Comparison of ENCODE assay signal across 12 cellular contexts in the genomic region with DNA sequence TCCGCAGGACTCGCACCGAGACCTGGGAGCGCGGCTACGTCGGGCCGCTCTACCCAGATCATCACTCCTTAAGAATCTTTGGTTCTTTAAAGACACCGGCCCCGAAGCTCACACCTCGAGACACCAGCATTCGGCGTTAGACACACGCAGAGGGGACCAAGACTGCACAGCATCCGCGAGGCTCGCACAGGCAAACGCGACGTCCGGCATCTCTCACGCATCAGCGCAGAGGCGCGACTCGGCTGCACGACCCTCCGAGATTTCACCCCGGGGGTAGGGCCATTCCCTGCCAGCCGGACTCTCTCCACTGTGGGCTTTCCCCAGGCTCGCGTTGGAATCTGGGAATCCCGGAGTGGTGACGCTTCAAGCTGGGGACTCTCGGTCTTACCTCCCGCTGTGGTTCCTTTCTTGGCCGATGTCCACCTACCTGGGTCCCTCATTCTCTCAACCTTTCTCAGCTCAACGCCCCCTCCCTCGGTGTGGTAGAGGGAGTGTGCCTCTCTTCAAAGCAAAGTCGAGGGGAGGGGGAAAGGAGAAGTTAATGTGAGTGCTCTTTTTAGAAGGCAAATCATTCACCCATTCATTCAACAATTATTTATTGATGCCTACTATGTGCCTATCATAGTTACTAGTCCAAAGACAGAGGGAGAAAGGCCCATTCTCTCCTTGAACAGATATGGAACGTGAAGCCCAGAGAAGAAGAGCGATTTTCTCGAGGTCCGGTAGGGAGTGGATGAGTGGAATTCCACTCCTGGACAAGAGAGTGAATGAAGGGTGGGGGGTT. TPM values are rescaled to one million over a fixed set of nuclear protein-coding genes. Genes with fewer than 3 reads are reported as not detected.
A peak's percentile ranks its signal among the peaks of the same experiment; 100 is the strongest.
DNase-seq lines count a peak whose midpoint lies in the region; ATAC-seq lines count a peak whose summit lies in the region.
"Had no signal": no experiment of that assay in that cellular context is flagged by ENCODE, and none has a peak within 500 bp of the region (broad histone marks: within the 10 kb centered on the region; RNA-seq: fewer than 3 reads in every experiment).

No MANE protein-coding gene starts in this region.

- H3K4me3 ChIP-seq in iPS DF 6.9 (ENCODE audit: low read length), result peak overlapping the region; percentile 1; the same call in 1 of the 2 replicates
- H3K4me3 ChIP-seq: mucosa of descending colon had no signal

- peaks cover 11% of the 10 kb centered on the region for H3K4me1 ChIP-seq in iPS DF 6.9 (ENCODE audit: control insufficient read depth, insufficient read depth, low read length)

- H3K27me3 ChIP-seq in iPS DF 6.9 (ENCODE audit: control insufficient read depth, insufficient read depth, low read length), result peaks cover 98% of the 10 kb centered on the region

- DNase-seq in activated CD4-positive, alpha-beta T cell treated with anti-CD3 and anti-CD28 coated beads, Interleukin-2, amount 10 ng/mL, durations not matched to agents 24 days and 14 days, result peak; percentile 65
- DNase-seq in activated CD4-positive, alpha-beta T cell treated with anti-CD3 and anti-CD28 coated beads for 1 hour, result no peak
- DNase-seq in T-helper 17 cell, result no peak
- DNase-seq in iPS DF 6.9 (ENCODE audit: low read depth, low spot score), result no peak
- no peak for DNase-seq in sciatic nerve (ENCODE audit: low spot score)
- DNase-seq in NCI-H1436 treated with DMSO at 0.1 percent for 48 hours (lab: John Stamatoyannopoulos, UW), result no peak
- DNase-seq in midbrain (lab: John Stamatoyannopoulos, UW), result no peak
- DNase-seq: mucosa of descending colon, NCI-H1105 treated with DMSO at 0.1 percent for 48 hours had no signal

- H3K9me3 ChIP-seq in T-helper 17 cell (ENCODE audit: control insufficient read depth, low read length, poor library complexity, severe bottlenecking) (no peaks in the 10 kb centered on the region), iPS DF 6.9 (ENCODE audit: control insufficient read depth, insufficient read depth, low read length) (no peaks in the 10 kb centered on the region)
- H3K9me3 ChIP-seq: mucosa of descending colon had no signal

- H3K27me3 Mint-ChIP-seq in activated CD4-positive, alpha-beta T cell treated with anti-CD3 and anti-CD28 coated beads, Interleukin-2, amount 10 ng/mL, durations not matched to agents 24 days and 14 days, result peaks cover 89% of the 10 kb centered on the region
- H3K27me3 Mint-ChIP-seq in T-helper 17 cell, result peaks cover 89% of the 10 kb centered on the region

- peak overlapping the region; percentile 84 for H3K27ac Mint-ChIP-seq in activated CD4-positive, alpha-beta T cell treated with anti-CD3 and anti-CD28 coated beads, Interleukin-2, amount 10 ng/mL, durations not matched to agents 24 days and 14 days
- H3K27ac Mint-ChIP-seq in T-helper 17 cell, result peak overlapping the region; percentile 79

- intact Hi-C loops in activated CD4-positive, alpha-beta T cell treated with anti-CD3 and anti-CD28 coated beads, Interleukin-2, amount 10 ng/mL, durations not matched to agents 24 days and 14 days (cut with micrococcal nuclease), result no loop called here
- intact Hi-C loops in sciatic nerve (cut with DNase I), result no loop called here

- no CpG with 5 or more reads among the region's 44 CpGs for WGBS in iPS DF 6.9 (ENCODE audit: insufficient coverage, insufficient read length)

- ATAC-seq in T-helper 17 cell (no peak), sciatic nerve (peak; percentile 6), esophagus mucosa (no peak)
- ATAC-seq: mucosa of descending colon had no signal

- peaks cover 27% of the 10 kb centered on the region for H3K9me3 Mint-ChIP-seq in activated CD4-positive, alpha-beta T cell treated with anti-CD3 and anti-CD28 coated beads, Interleukin-2, amount 10 ng/mL, durations not matched to agents 24 days and 14 days

- no peaks in the 10 kb centered on the region for H3K36me3 ChIP-seq in iPS DF 6.9 (ENCODE audit: control insufficient read depth, insufficient read depth, low read length)

- no peak overlapping the region for H3K4me3 Mint-ChIP-seq in activated CD4-positive, alpha-beta T cell treated with anti-CD3 and anti-CD28 coated beads, Interleukin-2, amount 10 ng/mL, durations not matched to agents 24 days and 14 days
- H3K4me3 Mint-ChIP-seq in T-helper 17 cell, result peak overlapping the region; percentile 71

- no peak overlapping the region for H3K27ac ChIP-seq in iPS DF 6.9 (ENCODE audit: low read length)

- H3K36me3 Mint-ChIP-seq in activated CD4-positive, alpha-beta T cell treated with anti-CD3 and anti-CD28 coated beads, Interleukin-2, amount 10 ng/mL, durations not matched to agents 24 days and 14 days (ENCODE audit: low read depth), result peaks cover 10% of the 10 kb centered on the region
- peaks cover 18% of the 10 kb centered on the region for H3K36me3 Mint-ChIP-seq in T-helper 17 cell (ENCODE audit: low read depth)

- peaks cover 21% of the 10 kb centered on the region for H3K4me1 Mint-ChIP-seq in activated CD4-positive, alpha-beta T cell treated with anti-CD3 and anti-CD28 coated beads, Interleukin-2, amount 10 ng/mL, durations not matched to agents 24 days and 14 days
- peaks cover 42% of the 10 kb centered on the region for H3K4me1 Mint-ChIP-seq in T-helper 17 cell

RNA-seq across cellular contexts. Expression of a gene that starts 1.3 kb away (rescaled TPM):
- not detected in 2 replicates for total RNA-seq in activated CD4-positive, alpha-beta T cell treated with anti-CD3 and anti-CD28 coated beads, Interleukin-2, amount 10 ng/mL, durations not matched to agents 24 days and 14 days
- total RNA-seq in T-helper 17 cell (not detected), sciatic nerve (not detected), esophagus mucosa (not detected)
- total RNA-seq: frontal cortex; T-helper 2 cell treated with Interferon-gamma antibody and Interleukin-4, amounts not matched to agents 100 ng/mL and 5 ng/mL, for 36 hours had no signal

RNA-seq across cellular contexts. Expression of a gene that starts 33.6 kb away (rescaled TPM):
- total RNA-seq in activated CD4-positive, alpha-beta T cell treated with anti-CD3 and anti-CD28 coated beads, Interleukin-2, amount 10 ng/mL, durations not matched to agents 24 days and 14 days, result 31.4 and 37.7 TPM in 2 replicates
- total RNA-seq in T-helper 17 cell, result 10 to 100 TPM; 25.0 to 37.9 TPM
- total RNA-seq in sciatic nerve, result 41.8 TPM
- total RNA-seq in esophagus mucosa, result 19.4 TPM
